ENCODE assay signal across 21 cellular contexts in genomic region chr13:110289661-110290060, GRCh38. TPM values are rescaled to one million over a fixed set of nuclear protein-coding genes. Genes with fewer than 3 reads are reported as not detected.
"Had no signal": no experiment of that assay in that cellular context is flagged by ENCODE, and none has a peak within 500 bp of the region (broad histone marks: within the 10 kb centered on the region; RNA-seq: fewer than 3 reads in every experiment).

No MANE protein-coding gene starts in this region.

- H3K4me3 Mint-ChIP-seq: activated CD8-positive, alpha-beta T cell treated with anti-CD3 and anti-CD28 coated beads, Interleukin-2, amount 10 ng/mL, durations not matched to agents 7 days and 5 days; activated naive CD8-positive, alpha-beta T cell treated with anti-CD3 and anti-CD28 coated beads for 36 hours; dendritic cell treated with granulocyte-macrophage colony-stimulating factor and Interleukin-4, amounts not matched to agents 40 ng/mL and 50 ng/mL, for 4 days; nephron progenitor cell had no signal

- H3K4me3 ChIP-seq: heart right ventricle, SJSA1, spleen, suprapubic skin had no signal

- H3K79me2 ChIP-seq: parathyroid adenoma had no signal

- H2AFZ ChIP-seq: parathyroid adenoma had no signal

- DNase-seq: activated CD4-positive, alpha-beta T cell treated with anti-CD3 and anti-CD28 coated beads for 1 hour; activated CD4-positive, alpha-beta T cell treated with anti-CD3 and anti-CD28 coated beads, Interleukin-2, amount 50 U/mL, for 1 hour; activated CD8-positive, alpha-beta T cell treated with anti-CD3 and anti-CD28 coated beads, Interleukin-2, amount 10 ng/mL, durations not matched to agents 7 days and 5 days; activated naive CD8-positive, alpha-beta T cell treated with anti-CD3 and anti-CD28 coated beads for 36 hours; cerebellar nuclear complex; effector CD4-positive, alpha-beta T cell; heart right ventricle; islet precursor cell; left cardiac atrium; midbrain; nephron progenitor cell; spleen; stimulated activated CD4-positive, alpha-beta T cell treated with anti-CD3 and anti-CD28 coated beads, Interleukin-4, amount 100 ng/mL, for 24 hours; stimulated activated naive CD4-positive, alpha-beta T cell treated with Interleukin-2 at 50 U/mL for 16 hours; T-helper 1 cell; trophoblast cell had no signal

- H3K9me3 Mint-ChIP-seq: activated naive CD8-positive, alpha-beta T cell treated with anti-CD3 and anti-CD28 coated beads for 36 hours; dendritic cell treated with granulocyte-macrophage colony-stimulating factor and Interleukin-4, amounts not matched to agents 40 ng/mL and 50 ng/mL, for 4 days; nephron progenitor cell had no signal

- H3K9ac ChIP-seq: parathyroid adenoma had no signal

- FAIRE-seq: TTC549 had no signal

- H3K27ac ChIP-seq: heart right ventricle, parathyroid adenoma, SJSA1, suprapubic skin had no signal

- H3K9me3 ChIP-seq: heart right ventricle, SJSA1, spleen, suprapubic skin had no signal

- H3K4me1 Mint-ChIP-seq: activated naive CD8-positive, alpha-beta T cell treated with anti-CD3 and anti-CD28 coated beads for 36 hours had no signal

- H3K36me3 ChIP-seq: suprapubic skin had no signal

- H3K4me1 ChIP-seq: parathyroid adenoma had no signal

- H3K27me3 ChIP-seq: heart right ventricle, SJSA1, spleen, suprapubic skin had no signal

- H3K36me3 Mint-ChIP-seq: activated naive CD8-positive, alpha-beta T cell treated with anti-CD3 and anti-CD28 coated beads for 36 hours had no signal

- H3K27ac Mint-ChIP-seq: activated CD8-positive, alpha-beta T cell treated with anti-CD3 and anti-CD28 coated beads, Interleukin-2, amount 10 ng/mL, durations not matched to agents 7 days and 5 days; activated naive CD8-positive, alpha-beta T cell treated with anti-CD3 and anti-CD28 coated beads for 36 hours; dendritic cell treated with granulocyte-macrophage colony-stimulating factor and Interleukin-4, amounts not matched to agents 40 ng/mL and 50 ng/mL, for 4 days; nephron progenitor cell had no signal

RNA-seq across cellular contexts. Expression of gene COL4A1, which starts 17.3 kb away (rescaled TPM):
- total RNA-seq: activated CD8-positive, alpha-beta T cell treated with anti-CD3 and anti-CD28 coated beads, Interleukin-2, amount 10 ng/mL, durations not matched to agents 7 days and 5 days; activated naive CD8-positive, alpha-beta T cell treated with anti-CD3 and anti-CD28 coated beads for 36 hours had no signal

RNA-seq across cellular contexts. Expression of gene COL4A2, which starts 17.4 kb away (rescaled TPM):
- total RNA-seq: activated CD8-positive, alpha-beta T cell treated with anti-CD3 and anti-CD28 coated beads, Interleukin-2, amount 10 ng/mL, durations not matched to agents 7 days and 5 days; activated naive CD8-positive, alpha-beta T cell treated with anti-CD3 and anti-CD28 coated beads for 36 hours had no signal
